In the genomic region with DNA sequence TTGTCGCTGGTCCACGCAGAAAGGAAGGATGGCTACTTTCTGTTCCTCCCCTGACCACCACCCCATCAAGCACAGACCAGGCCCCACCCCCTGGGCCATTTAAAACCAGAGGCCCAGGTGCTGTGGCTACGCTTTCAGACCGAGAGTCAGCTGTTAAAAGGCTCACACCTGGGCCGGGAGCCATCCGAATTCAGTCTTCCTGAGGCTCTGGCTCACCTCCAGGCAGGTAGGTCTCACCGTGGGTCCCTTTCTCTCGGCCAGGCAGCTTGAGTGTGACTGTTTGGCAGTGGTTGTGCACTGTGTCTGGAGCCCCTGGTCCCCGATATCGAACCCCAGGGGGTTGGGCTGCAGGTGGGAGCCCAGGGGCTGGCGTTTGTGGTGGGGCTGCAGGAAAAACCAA, we compare ENCODE assay signal across 1 cellular context.
TF ChIP-seq lines count a peak whose summit lies in the region.

No MANE protein-coding gene starts in this region.

TF ChIP-seq in GM23338, 12 proteins besides CTCF, POLR2A, EP300 and RAD21:
- TF ChIP-seq, protein P1, sequence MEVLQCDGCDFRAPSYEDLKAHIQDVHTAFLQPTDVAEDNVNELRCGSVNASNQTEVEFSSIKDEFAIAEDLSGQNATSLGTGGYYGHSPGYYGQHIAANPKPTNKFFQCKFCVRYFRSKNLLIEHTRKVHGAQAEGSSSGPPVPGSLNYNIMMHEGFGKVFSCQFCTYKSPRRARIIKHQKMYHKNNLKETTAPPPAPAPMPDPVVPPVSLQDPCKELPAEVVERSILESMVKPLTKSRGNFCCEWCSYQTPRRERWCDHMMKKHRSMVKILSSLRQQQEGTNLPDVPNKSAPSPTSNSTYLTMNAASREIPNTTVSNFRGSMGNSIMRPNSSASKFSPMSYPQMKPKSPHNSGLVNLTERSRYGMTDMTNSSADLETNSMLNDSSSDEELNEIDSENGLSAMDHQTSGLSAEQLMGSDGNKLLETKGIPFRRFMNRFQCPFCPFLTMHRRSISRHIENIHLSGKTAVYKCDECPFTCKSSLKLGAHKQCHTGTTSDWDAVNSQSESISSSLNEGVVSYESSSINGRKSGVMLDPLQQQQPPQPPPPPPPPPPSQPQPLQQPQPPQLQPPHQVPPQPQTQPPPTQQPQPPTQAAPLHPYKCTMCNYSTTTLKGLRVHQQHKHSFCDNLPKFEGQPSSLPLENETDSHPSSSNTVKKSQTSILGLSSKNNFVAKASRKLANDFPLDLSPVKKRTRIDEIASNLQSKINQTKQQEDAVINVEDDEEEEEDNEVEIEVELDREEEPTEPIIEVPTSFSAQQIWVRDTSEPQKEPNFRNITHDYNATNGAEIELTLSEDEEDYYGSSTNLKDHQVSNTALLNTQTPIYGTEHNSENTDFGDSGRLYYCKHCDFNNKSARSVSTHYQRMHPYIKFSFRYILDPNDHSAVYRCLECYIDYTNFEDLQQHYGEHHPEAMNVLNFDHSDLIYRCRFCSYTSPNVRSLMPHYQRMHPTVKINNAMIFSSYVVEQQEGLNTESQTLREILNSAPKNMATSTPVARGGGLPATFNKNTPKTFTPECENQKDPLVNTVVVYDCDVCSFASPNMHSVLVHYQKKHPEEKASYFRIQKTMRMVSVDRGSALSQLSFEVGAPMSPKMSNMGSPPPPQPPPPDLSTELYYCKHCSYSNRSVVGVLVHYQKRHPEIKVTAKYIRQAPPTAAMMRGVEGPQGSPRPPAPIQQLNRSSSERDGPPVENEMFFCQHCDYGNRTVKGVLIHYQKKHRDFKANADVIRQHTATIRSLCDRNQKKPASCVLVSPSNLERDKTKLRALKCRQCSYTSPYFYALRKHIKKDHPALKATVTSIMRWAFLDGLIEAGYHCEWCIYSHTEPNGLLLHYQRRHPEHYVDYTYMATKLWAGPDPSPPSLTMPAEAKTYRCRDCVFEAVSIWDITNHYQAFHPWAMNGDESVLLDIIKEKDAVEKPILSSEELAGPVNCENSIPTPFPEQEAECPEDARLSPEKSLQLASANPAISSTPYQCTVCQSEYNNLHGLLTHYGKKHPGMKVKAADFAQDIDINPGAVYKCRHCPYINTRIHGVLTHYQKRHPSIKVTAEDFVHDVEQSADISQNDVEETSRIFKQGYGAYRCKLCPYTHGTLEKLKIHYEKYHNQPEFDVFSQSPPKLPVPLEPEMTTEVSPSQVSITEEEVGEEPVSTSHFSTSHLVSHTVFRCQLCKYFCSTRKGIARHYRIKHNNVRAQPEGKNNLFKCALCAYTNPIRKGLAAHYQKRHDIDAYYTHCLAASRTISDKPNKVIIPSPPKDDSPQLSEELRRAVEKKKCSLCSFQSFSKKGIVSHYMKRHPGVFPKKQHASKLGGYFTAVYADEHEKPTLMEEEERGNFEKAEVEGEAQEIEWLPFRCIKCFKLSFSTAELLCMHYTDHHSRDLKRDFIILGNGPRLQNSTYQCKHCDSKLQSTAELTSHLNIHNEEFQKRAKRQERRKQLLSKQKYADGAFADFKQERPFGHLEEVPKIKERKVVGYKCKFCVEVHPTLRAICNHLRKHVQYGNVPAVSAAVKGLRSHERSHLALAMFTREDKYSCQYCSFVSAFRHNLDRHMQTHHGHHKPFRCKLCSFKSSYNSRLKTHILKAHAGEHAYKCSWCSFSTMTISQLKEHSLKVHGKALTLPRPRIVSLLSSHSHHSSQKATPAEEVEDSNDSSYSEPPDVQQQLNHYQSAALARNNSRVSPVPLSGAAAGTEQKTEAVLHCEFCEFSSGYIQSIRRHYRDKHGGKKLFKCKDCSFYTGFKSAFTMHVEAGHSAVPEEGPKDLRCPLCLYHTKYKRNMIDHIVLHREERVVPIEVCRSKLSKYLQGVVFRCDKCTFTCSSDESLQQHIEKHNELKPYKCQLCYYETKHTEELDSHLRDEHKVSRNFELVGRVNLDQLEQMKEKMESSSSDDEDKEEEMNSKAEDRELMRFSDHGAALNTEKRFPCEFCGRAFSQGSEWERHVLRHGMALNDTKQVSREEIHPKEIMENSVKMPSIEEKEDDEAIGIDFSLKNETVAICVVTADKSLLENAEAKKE (CRISPR knock-in tag; IDR thresholded peaks at IDR 0.05) = no peak
- TF ChIP-seq, protein P2, sequence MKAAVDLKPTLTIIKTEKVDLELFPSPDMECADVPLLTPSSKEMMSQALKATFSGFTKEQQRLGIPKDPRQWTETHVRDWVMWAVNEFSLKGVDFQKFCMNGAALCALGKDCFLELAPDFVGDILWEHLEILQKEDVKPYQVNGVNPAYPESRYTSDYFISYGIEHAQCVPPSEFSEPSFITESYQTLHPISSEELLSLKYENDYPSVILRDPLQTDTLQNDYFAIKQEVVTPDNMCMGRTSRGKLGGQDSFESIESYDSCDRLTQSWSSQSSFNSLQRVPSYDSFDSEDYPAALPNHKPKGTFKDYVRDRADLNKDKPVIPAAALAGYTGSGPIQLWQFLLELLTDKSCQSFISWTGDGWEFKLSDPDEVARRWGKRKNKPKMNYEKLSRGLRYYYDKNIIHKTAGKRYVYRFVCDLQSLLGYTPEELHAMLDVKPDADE (IDR thresholded peaks at IDR 0.05) = no peak
- no peak for TF ChIP-seq JUNB (IDR thresholded peaks at IDR 0.05; ENCODE audit: unreplicated experiment)
- TF ChIP-seq ZNF331 (CRISPR knock-in tag; IDR thresholded peaks at IDR 0.05; ENCODE audit: low read depth) = no peak
- TF ChIP-seq CREB1 (CRISPR knock-in tag; IDR thresholded peaks at IDR 0.05; ENCODE audit: low read depth) = no peak
- no peak for TF ChIP-seq ZNF114 (CRISPR knock-in tag; IDR thresholded peaks at IDR 0.05)
- no peak for TF ChIP-seq NANOG (IDR thresholded peaks at IDR 0.05; ENCODE audit: borderline replicate concordance)
- TF ChIP-seq EZH2phosphoT487 (IDR thresholded peaks at IDR 0.05; ENCODE audit: unreplicated experiment) = no peak
- TF ChIP-seq, protein P3, sequence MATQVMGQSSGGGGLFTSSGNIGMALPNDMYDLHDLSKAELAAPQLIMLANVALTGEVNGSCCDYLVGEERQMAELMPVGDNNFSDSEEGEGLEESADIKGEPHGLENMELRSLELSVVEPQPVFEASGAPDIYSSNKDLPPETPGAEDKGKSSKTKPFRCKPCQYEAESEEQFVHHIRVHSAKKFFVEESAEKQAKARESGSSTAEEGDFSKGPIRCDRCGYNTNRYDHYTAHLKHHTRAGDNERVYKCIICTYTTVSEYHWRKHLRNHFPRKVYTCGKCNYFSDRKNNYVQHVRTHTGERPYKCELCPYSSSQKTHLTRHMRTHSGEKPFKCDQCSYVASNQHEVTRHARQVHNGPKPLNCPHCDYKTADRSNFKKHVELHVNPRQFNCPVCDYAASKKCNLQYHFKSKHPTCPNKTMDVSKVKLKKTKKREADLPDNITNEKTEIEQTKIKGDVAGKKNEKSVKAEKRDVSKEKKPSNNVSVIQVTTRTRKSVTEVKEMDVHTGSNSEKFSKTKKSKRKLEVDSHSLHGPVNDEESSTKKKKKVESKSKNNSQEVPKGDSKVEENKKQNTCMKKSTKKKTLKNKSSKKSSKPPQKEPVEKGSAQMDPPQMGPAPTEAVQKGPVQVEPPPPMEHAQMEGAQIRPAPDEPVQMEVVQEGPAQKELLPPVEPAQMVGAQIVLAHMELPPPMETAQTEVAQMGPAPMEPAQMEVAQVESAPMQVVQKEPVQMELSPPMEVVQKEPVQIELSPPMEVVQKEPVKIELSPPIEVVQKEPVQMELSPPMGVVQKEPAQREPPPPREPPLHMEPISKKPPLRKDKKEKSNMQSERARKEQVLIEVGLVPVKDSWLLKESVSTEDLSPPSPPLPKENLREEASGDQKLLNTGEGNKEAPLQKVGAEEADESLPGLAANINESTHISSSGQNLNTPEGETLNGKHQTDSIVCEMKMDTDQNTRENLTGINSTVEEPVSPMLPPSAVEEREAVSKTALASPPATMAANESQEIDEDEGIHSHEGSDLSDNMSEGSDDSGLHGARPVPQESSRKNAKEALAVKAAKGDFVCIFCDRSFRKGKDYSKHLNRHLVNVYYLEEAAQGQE (IDR thresholded peaks at IDR 0.05; ENCODE audit: unreplicated experiment) = no peak
- no peak for TF ChIP-seq STAT1 (IDR thresholded peaks at IDR 0.05; ENCODE audit: unreplicated experiment)
- TF ChIP-seq EZH2 (IDR thresholded peaks at IDR 0.05; ENCODE audit: low read depth, unreplicated experiment) = no peak
- TF ChIP-seq POLR2AphosphoS5 (IDR thresholded peaks at IDR 0.05; ENCODE audit: low read depth) = no peak
TF ChIP-seq in GM23338: peak in this region for 0.
